In genomic region chr9:14170392-14170931, GRCh38 we compare ENCODE assay signal across 27 cellular contexts.
DNase-seq lines count a peak whose midpoint lies in the region; ATAC-seq and TF ChIP-seq lines count a peak whose summit lies in the region.
"Had no signal": no experiment of that assay in that cellular context is flagged by ENCODE, and none has a peak within 500 bp of the region (broad histone marks: within the 10 kb centered on the region; RNA-seq: fewer than 3 reads in every experiment).

No MANE protein-coding gene starts in this region.

- CTCF ChIA-PET in Calu3 (lab: Charles Lee) = no interaction called here
- CTCF ChIA-PET in activated CD8-positive, alpha-beta memory T cell treated with anti-CD3 and anti-CD28 coated beads, Interleukin-2, amount 10 ng/mL, durations not matched to agents 7 days and 5 days (lab: Charles Lee) = no interaction called here

- DNase-seq in Calu3 (no peak), choroid plexus epithelial cell (ENCODE audit: low read depth) (peak; percentile 36), NCI-H146 treated with DMSO at 0.1 percent for 48 hours (lab: John Stamatoyannopoulos, UW; ENCODE audit: unreplicated experiment) (no peak)
- DNase-seq in effector memory CD4-positive, alpha-beta T cell = no peak
- DNase-seq in activated CD8-positive, alpha-beta memory T cell treated with anti-CD3 and anti-CD28 coated beads, Interleukin-2, amount 10 ng/mL, durations not matched to agents 7 days and 5 days = no peak
- DNase-seq: activated B cell treated with CpG ODN at 0.5 μM for 24 hours; activated CD4-positive, alpha-beta T cell treated with anti-CD3 and anti-CD28 coated beads, Interleukin-2, amount 50 U/mL, for 1 hour; activated gamma-delta T cell; activated naive CD8-positive, alpha-beta T cell treated with anti-CD3 and anti-CD28 coated beads, Interleukin-2, amount 10 ng/mL, durations not matched to agents 7 days and 5 days; activated T-cell treated with anti-CD3 and anti-CD28 coated beads, Interleukin-2, amount 50 U/mL, for 4 hours; CD4-positive, alpha-beta memory T cell; DMS 273 treated with DMSO at 0.1 percent for 48 hours; GOT3; left colon; MV-4-11; NCI-H1694; NCI-H510A; occipital lobe; SK-N-SH; stimulated activated CD4-positive, alpha-beta T cell treated with anti-CD3 and anti-CD28 coated beads, Interleukin-4, amount 100 ng/mL, for 24 hours had no signal

- no peak overlapping the region for H3K27ac ChIP-seq in effector memory CD4-positive, alpha-beta T cell (ENCODE audit: insufficient read depth, low read length, poor library complexity, severe bottlenecking)
- H3K27ac ChIP-seq: hepatocyte, tibial nerve had no signal

- peak overlapping the region; percentile 62 for H3K27ac Mint-ChIP-seq in Calu3 (ENCODE audit: unreplicated experiment)
- no peak overlapping the region for H3K27ac Mint-ChIP-seq in activated CD8-positive, alpha-beta memory T cell treated with anti-CD3 and anti-CD28 coated beads, Interleukin-2, amount 10 ng/mL, durations not matched to agents 7 days and 5 days
- H3K27ac Mint-ChIP-seq: activated B cell treated with CpG ODN at 0.5 μM for 24 hours; activated naive CD8-positive, alpha-beta T cell treated with anti-CD3 and anti-CD28 coated beads, Interleukin-2, amount 10 ng/mL, durations not matched to agents 7 days and 5 days; CD4-positive, alpha-beta memory T cell; natural killer cell treated with Interleukin-12 subunit alpha and Interleukin-12 subunit beta and Interleukin-15 and Interleukin-18, amount 100 ng/mL, for 72 hours had no signal

- no peaks in the 10 kb centered on the region for H3K27me3 ChIP-seq in effector memory CD4-positive, alpha-beta T cell (replicated peaks; ENCODE audit: control insufficient read depth, insufficient read depth, low read length, poor library complexity, severe bottlenecking)
- H3K27me3 ChIP-seq: hepatocyte, tibial nerve had no signal

- TF ChIP-seq CTCF in Calu3 (IDR thresholded peaks at IDR 0.05; ENCODE audit: unreplicated experiment) (no peak), choroid plexus epithelial cell (conservative IDR thresholded peaks at IDR 0.05; ENCODE audit: low read depth, low read length) (no peak)

- no peak overlapping the region for H3K4me3 ChIP-seq in choroid plexus epithelial cell (ENCODE audit: low read depth, low read length)
- H3K4me3 ChIP-seq in effector memory CD4-positive, alpha-beta T cell (ENCODE audit: insufficient read depth, low read depth, low read length, poor library complexity, severe bottlenecking) = no peak overlapping the region
- H3K4me3 ChIP-seq: hepatocyte, tibial nerve had no signal

- no TSS peak for BruUV-seq in Calu3 (replicated peaks; lab: Mats Ljungman, UMichigan)

- no peak overlapping the region for H3K4me3 Mint-ChIP-seq in Calu3 (ENCODE audit: low read depth, unreplicated experiment)
- H3K4me3 Mint-ChIP-seq in activated CD8-positive, alpha-beta memory T cell treated with anti-CD3 and anti-CD28 coated beads, Interleukin-2, amount 10 ng/mL, durations not matched to agents 7 days and 5 days = no peak overlapping the region
- H3K4me3 Mint-ChIP-seq: activated B cell treated with CpG ODN at 0.5 μM for 24 hours; activated naive CD8-positive, alpha-beta T cell treated with anti-CD3 and anti-CD28 coated beads, Interleukin-2, amount 10 ng/mL, durations not matched to agents 7 days and 5 days; activated T-cell treated with anti-CD3 and anti-CD28 coated beads, Interleukin-2, amount 50 U/mL, for 4 hours; CD4-positive, alpha-beta memory T cell; natural killer cell treated with Interleukin-12 subunit alpha and Interleukin-12 subunit beta and Interleukin-15 and Interleukin-18, amount 100 ng/mL, for 72 hours had no signal

- no peaks in the 10 kb centered on the region for H3K9me3 ChIP-seq in effector memory CD4-positive, alpha-beta T cell (ENCODE audit: control insufficient read depth, low read length)
- H3K9me3 ChIP-seq: SK-N-SH, tibial nerve had no signal

- no peaks in the 10 kb centered on the region for H3K9me3 Mint-ChIP-seq in Calu3 (ENCODE audit: low read depth, unreplicated experiment)
- peaks cover 2% of the 10 kb centered on the region for H3K9me3 Mint-ChIP-seq in activated CD8-positive, alpha-beta memory T cell treated with anti-CD3 and anti-CD28 coated beads, Interleukin-2, amount 10 ng/mL, durations not matched to agents 7 days and 5 days (ENCODE audit: low read depth)
- H3K9me3 Mint-ChIP-seq: activated B cell treated with CpG ODN at 0.5 μM for 24 hours; activated naive CD8-positive, alpha-beta T cell treated with anti-CD3 and anti-CD28 coated beads, Interleukin-2, amount 10 ng/mL, durations not matched to agents 7 days and 5 days had no signal

- peaks cover 26% of the 10 kb centered on the region for H3K4me1 Mint-ChIP-seq in Calu3 (ENCODE audit: low read depth, unreplicated experiment)
- H3K4me1 Mint-ChIP-seq in activated CD8-positive, alpha-beta memory T cell treated with anti-CD3 and anti-CD28 coated beads, Interleukin-2, amount 10 ng/mL, durations not matched to agents 7 days and 5 days = no peaks in the 10 kb centered on the region
- H3K4me1 Mint-ChIP-seq: activated B cell treated with CpG ODN at 0.5 μM for 24 hours; activated naive CD8-positive, alpha-beta T cell treated with anti-CD3 and anti-CD28 coated beads, Interleukin-2, amount 10 ng/mL, durations not matched to agents 7 days and 5 days; CD4-positive, alpha-beta memory T cell had no signal

- no peaks in the 10 kb centered on the region for H3K4me1 ChIP-seq in effector memory CD4-positive, alpha-beta T cell (ENCODE audit: control insufficient read depth, insufficient read depth, low read length, poor library complexity, severe bottlenecking)

- no peaks in the 10 kb centered on the region for H3K36me3 ChIP-seq in effector memory CD4-positive, alpha-beta T cell (ENCODE audit: control insufficient read depth, insufficient read depth, low read length)

- intact Hi-C loops in Calu3 (cut with micrococcal nuclease; ENCODE audit: unreplicated experiment) = no loop called here

- ATAC-seq in GM19351 (IDR thresholded peaks at IDR 0.05; ENCODE audit: unreplicated experiment) (peak; percentile 18), HG03378 (IDR thresholded peaks at IDR 0.05; ENCODE audit: unreplicated experiment) (peak; percentile 23), HG03342 (IDR thresholded peaks at IDR 0.05; ENCODE audit: unreplicated experiment) (no peak)
- ATAC-seq in activated CD8-positive, alpha-beta memory T cell treated with anti-CD3 and anti-CD28 coated beads, Interleukin-2, amount 10 ng/mL, durations not matched to agents 7 days and 5 days = no peak
- ATAC-seq: activated T-cell treated with anti-CD3 and anti-CD28 coated beads, Interleukin-2, amount 50 U/mL, for 4 hours; left colon; natural killer cell treated with Interleukin-12 subunit alpha and Interleukin-12 subunit beta and Interleukin-15 and Interleukin-18, amount 100 ng/mL, for 72 hours; Right ventricle myocardium inferior had no signal

- no peaks in the 10 kb centered on the region for H3K27me3 Mint-ChIP-seq in Calu3 (ENCODE audit: unreplicated experiment)
- H3K27me3 Mint-ChIP-seq in activated CD8-positive, alpha-beta memory T cell treated with anti-CD3 and anti-CD28 coated beads, Interleukin-2, amount 10 ng/mL, durations not matched to agents 7 days and 5 days = no peaks in the 10 kb centered on the region
- H3K27me3 Mint-ChIP-seq: activated B cell treated with CpG ODN at 0.5 μM for 24 hours; activated naive CD8-positive, alpha-beta T cell treated with anti-CD3 and anti-CD28 coated beads, Interleukin-2, amount 10 ng/mL, durations not matched to agents 7 days and 5 days; CD4-positive, alpha-beta memory T cell; natural killer cell treated with Interleukin-12 subunit alpha and Interleukin-12 subunit beta and Interleukin-15 and Interleukin-18, amount 100 ng/mL, for 72 hours had no signal

- H3K36me3 Mint-ChIP-seq in Calu3 (ENCODE audit: insufficient read depth, unreplicated experiment) = peaks cover 6% of the 10 kb centered on the region
- no peaks in the 10 kb centered on the region for H3K36me3 Mint-ChIP-seq in activated CD8-positive, alpha-beta memory T cell treated with anti-CD3 and anti-CD28 coated beads, Interleukin-2, amount 10 ng/mL, durations not matched to agents 7 days and 5 days
- H3K36me3 Mint-ChIP-seq: activated naive CD8-positive, alpha-beta T cell treated with anti-CD3 and anti-CD28 coated beads, Interleukin-2, amount 10 ng/mL, durations not matched to agents 7 days and 5 days; CD4-positive, alpha-beta memory T cell; natural killer cell treated with Interleukin-12 subunit alpha and Interleukin-12 subunit beta and Interleukin-15 and Interleukin-18, amount 100 ng/mL, for 72 hours had no signal

Comparison
In these comparisons a context has a peak if more than half of its experiments do, and no peak if none do; other contexts are left out.
1. ATAC-seq: peak in GM19351 (single experiment) and HG03378 (single experiment); none in HG03342 (single experiment) and activated CD8-positive, alpha-beta memory T cell treated with anti-CD3 and anti-CD28 coated beads, Interleukin-2, amount 10 ng/mL, durations not matched to agents 7 days and 5 days (single experiment).